13 cellular contexts compared by ENCODE assay signal in the genomic region with DNA sequence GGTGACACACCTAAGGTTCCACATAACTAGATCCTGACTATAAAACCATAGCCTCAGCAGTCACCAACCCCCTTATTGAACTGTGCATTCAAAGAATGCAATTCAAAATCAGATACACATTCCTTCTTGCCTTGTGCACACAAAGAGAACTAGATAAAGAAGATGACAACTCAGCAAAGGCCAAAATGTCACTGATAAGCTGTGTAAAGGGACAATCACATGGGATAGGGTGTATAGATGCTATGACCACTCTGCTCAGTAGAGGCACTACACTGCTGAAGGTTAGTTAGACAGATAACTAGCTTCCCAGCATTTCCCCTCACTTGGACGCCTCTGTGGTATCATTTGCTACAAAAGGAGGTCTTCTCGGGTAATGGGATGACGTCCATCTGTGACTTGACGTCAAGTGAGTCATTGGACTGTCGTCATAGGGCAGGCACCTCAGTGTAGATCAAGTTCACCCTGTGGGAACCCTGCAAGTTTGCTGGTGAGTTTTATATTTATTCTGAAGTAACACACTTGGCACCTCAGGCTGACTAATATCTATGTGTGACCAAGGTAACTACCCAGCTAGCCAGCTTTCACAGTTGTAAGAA.
"Had no signal": no experiment of that assay in that cellular context is flagged by ENCODE, and none has a peak within 500 bp of the region (broad histone marks: within the 10 kb centered on the region; RNA-seq: fewer than 3 reads in every experiment).

No MANE protein-coding gene starts in this region.

- H3K4me3 ChIP-seq: adrenal gland, colonic mucosa, gastroesophageal sphincter, tibial artery had no signal

- H3K36me3 ChIP-seq: adrenal gland, colonic mucosa, gastroesophageal sphincter, tibial artery had no signal

- H3K27me3 ChIP-seq: adrenal gland, colonic mucosa, gastroesophageal sphincter, tibial artery had no signal

- H3K4me3 Mint-ChIP-seq: activated naive CD4-positive, alpha-beta T cell treated with anti-CD3 and anti-CD28 coated beads, Interleukin-2, amount 10 ng/mL, durations not matched to agents 7 days and 5 days; activated T-helper 17 cell treated with anti-CD3 and anti-CD28 coated beads, Interleukin-2, amount 50 U/mL, for 72 hours; neural crest cell had no signal

- H3K4me1 Mint-ChIP-seq: activated naive CD4-positive, alpha-beta T cell treated with anti-CD3 and anti-CD28 coated beads, Interleukin-2, amount 10 ng/mL, durations not matched to agents 7 days and 5 days; activated T-helper 17 cell treated with anti-CD3 and anti-CD28 coated beads, Interleukin-2, amount 50 U/mL, for 72 hours; neural crest cell had no signal

- H3K36me3 Mint-ChIP-seq: activated naive CD4-positive, alpha-beta T cell treated with anti-CD3 and anti-CD28 coated beads, Interleukin-2, amount 10 ng/mL, durations not matched to agents 7 days and 5 days had no signal

- H3K9me3 ChIP-seq: adrenal gland, colonic mucosa, gastroesophageal sphincter, tibial artery had no signal

- H3K9me3 Mint-ChIP-seq: activated naive CD4-positive, alpha-beta T cell treated with anti-CD3 and anti-CD28 coated beads, Interleukin-2, amount 10 ng/mL, durations not matched to agents 7 days and 5 days; activated T-helper 17 cell treated with anti-CD3 and anti-CD28 coated beads, Interleukin-2, amount 50 U/mL, for 72 hours; neural crest cell had no signal

- DNase-seq: activated CD4-positive, alpha-beta T cell treated with anti-CD3 and anti-CD28 coated beads for 4 hours; activated naive CD4-positive, alpha-beta T cell treated with anti-CD3 and anti-CD28 coated beads, Interleukin-2, amount 10 ng/mL, durations not matched to agents 7 days and 5 days; adrenal gland; colonic mucosa; effector CD4-positive, alpha-beta T cell; kidney; left ventricle myocardium superior; stimulated activated CD4-positive, alpha-beta T cell treated with anti-CD3 and anti-CD28 coated beads, Interleukin-4, amount 100 ng/mL, for 24 hours; T-helper 1 cell; tibial artery had no signal

- H3K27ac ChIP-seq: adrenal gland, colonic mucosa, gastroesophageal sphincter, tibial artery had no signal

- ATAC-seq: activated T-helper 17 cell treated with anti-CD3 and anti-CD28 coated beads, Interleukin-2, amount 50 U/mL, for 72 hours; gastroesophageal sphincter; left ventricle myocardium superior had no signal

- H3K27me3 Mint-ChIP-seq: activated naive CD4-positive, alpha-beta T cell treated with anti-CD3 and anti-CD28 coated beads, Interleukin-2, amount 10 ng/mL, durations not matched to agents 7 days and 5 days; activated T-helper 17 cell treated with anti-CD3 and anti-CD28 coated beads, Interleukin-2, amount 50 U/mL, for 72 hours had no signal

- H3K27ac Mint-ChIP-seq: activated naive CD4-positive, alpha-beta T cell treated with anti-CD3 and anti-CD28 coated beads, Interleukin-2, amount 10 ng/mL, durations not matched to agents 7 days and 5 days; activated T-helper 17 cell treated with anti-CD3 and anti-CD28 coated beads, Interleukin-2, amount 50 U/mL, for 72 hours had no signal

- H3K4me1 ChIP-seq: adrenal gland, colonic mucosa, gastroesophageal sphincter, tibial artery had no signal
